24 cellular contexts compared by ENCODE assay signal in the genomic region with DNA sequence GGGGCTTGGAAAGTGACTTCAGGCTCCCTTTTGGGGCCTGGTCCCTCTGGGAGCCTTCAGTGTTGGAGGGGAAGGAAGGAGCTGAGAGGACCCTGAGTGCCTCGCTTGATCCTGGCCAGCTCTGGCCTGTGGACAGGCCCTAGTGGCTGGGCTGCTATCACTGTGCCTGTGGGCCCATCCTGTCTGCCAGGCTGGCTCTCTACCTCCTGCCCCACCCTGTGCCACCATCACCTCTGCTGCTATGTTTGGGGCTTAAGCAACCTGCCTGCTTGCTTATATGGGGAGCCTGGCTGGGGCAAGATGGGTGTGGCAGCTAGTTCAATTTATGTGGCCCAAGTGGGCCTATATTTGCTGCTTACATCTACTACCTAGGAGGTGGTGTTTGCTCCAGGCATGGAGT. TPM values are rescaled to one million over a fixed set of nuclear protein-coding genes. Genes with fewer than 3 reads are reported as not detected.
A peak's percentile ranks its signal among the peaks of the same experiment; 100 is the strongest.
DNase-seq lines count a peak whose midpoint lies in the region; ATAC-seq and TF ChIP-seq lines count a peak whose summit lies in the region.
"Had no signal": no experiment of that assay in that cellular context is flagged by ENCODE, and none has a peak within 500 bp of the region (broad histone marks: within the 10 kb centered on the region; RNA-seq: fewer than 3 reads in every experiment).

No MANE protein-coding gene starts in this region.

- POLR2A ChIA-PET in activated naive CD8-positive, alpha-beta T cell treated with anti-CD3 and anti-CD28 coated beads, Interleukin-2, amount 10 ng/mL, durations not matched to agents 7 days and 5 days (lab: Charles Lee): interaction anchor here (4.4 kb wide), 1 partner anchor 178 kb away, joined by 74 read pairs; a partner anchor contains a TSS
- POLR2A ChIA-PET in activated B cell treated with CpG ODN at 0.5 μM for 24 hours (lab: Charles Lee): no interaction called here

- H3K9me3 ChIP-seq in left lung (no peaks in the 10 kb centered on the region), SJCRH30 (replicated peaks) (no peaks in the 10 kb centered on the region)
- H3K9me3 ChIP-seq: gastroesophageal sphincter, right lobe of liver had no signal

- ATAC-seq in activated naive CD8-positive, alpha-beta T cell treated with anti-CD3 and anti-CD28 coated beads, Interleukin-2, amount 10 ng/mL, durations not matched to agents 7 days and 5 days (ENCODE audit: low read depth): no peak
- no peak for ATAC-seq in activated naive CD8-positive, alpha-beta T cell treated with anti-CD3 and anti-CD28 coated beads, Interleukin-2, amount 50 U/mL, for 24 hours
- ATAC-seq in activated B cell treated with CpG ODN at 0.5 μM for 24 hours (ENCODE audit: low read depth) (no peak), left lung (no peak)
- no peak for ATAC-seq in stimulated activated naive B cell treated with anti-CD40 and anti-IgM and Interleukin-4, amounts not matched to agents 10 μg/mL and 1 μg/mL and 100 μg/mL, for 72 hours (replicated peaks)
- ATAC-seq: activated T-cell treated with anti-CD3 and anti-CD28 coated beads, Interleukin-2, amount 50 U/mL, for 4 hours; gastroesophageal sphincter; HCT116; left ventricle myocardium superior; Panc1; right lobe of liver had no signal

- H3K36me3 ChIP-seq in left lung (peaks cover 0 to 40% of the 10 kb centered on the region in 2 donors), SJCRH30 (no peaks in the 10 kb centered on the region)
- H3K36me3 ChIP-seq: brain microvascular endothelial cell, neural progenitor cell had no signal

- no peak for DNase-seq in activated naive CD8-positive, alpha-beta T cell treated with anti-CD3 and anti-CD28 coated beads, Interleukin-2, amount 10 ng/mL, durations not matched to agents 7 days and 5 days
- no peak for DNase-seq in activated naive CD8-positive, alpha-beta T cell treated with anti-CD3 and anti-CD28 coated beads, Interleukin-2, amount 50 U/mL, for 24 hours
- DNase-seq in activated B cell treated with CpG ODN at 0.5 μM for 24 hours (no peak), immature natural killer cell (no peak), left lung (no peak), SJCRH30 (no peak), HCEC 1CT (no peak)
- DNase-seq in stimulated activated naive B cell treated with anti-CD40 and anti-IgM and Interleukin-4, amounts not matched to agents 10 μg/mL and 1 μg/mL and 100 μg/mL, for 72 hours: no peak
- DNase-seq: activated CD4-positive, alpha-beta T cell treated with anti-CD3 and anti-CD28 coated beads, Interleukin-2, amount 50 U/mL, for 48 hours; activated T-cell treated with anti-CD3 and anti-CD28 coated beads, Interleukin-2, amount 50 U/mL, for 4 hours; brain microvascular endothelial cell; hippocampal formation; Kasumi-1; left ventricle myocardium superior; NCI-H1694 treated with DMSO at 0.1 percent for 48 hours; NCI-H526 had no signal

- H3K4me3 Mint-ChIP-seq in activated naive CD8-positive, alpha-beta T cell treated with anti-CD3 and anti-CD28 coated beads, Interleukin-2, amount 10 ng/mL, durations not matched to agents 7 days and 5 days: no peak overlapping the region
- no peak overlapping the region for H3K4me3 Mint-ChIP-seq in activated naive CD8-positive, alpha-beta T cell treated with anti-CD3 and anti-CD28 coated beads, Interleukin-2, amount 50 U/mL, for 24 hours
- H3K4me3 Mint-ChIP-seq in activated B cell treated with CpG ODN at 0.5 μM for 24 hours: no peak overlapping the region
- H3K4me3 Mint-ChIP-seq in immature natural killer cell: no peak overlapping the region
- no peak overlapping the region for H3K4me3 Mint-ChIP-seq in stimulated activated naive B cell treated with anti-CD40 and anti-IgM and Interleukin-4, amounts not matched to agents 10 μg/mL and 1 μg/mL and 100 μg/mL, for 72 hours
- H3K4me3 Mint-ChIP-seq: activated T-cell treated with anti-CD3 and anti-CD28 coated beads, Interleukin-2, amount 50 U/mL, for 4 hours; neural progenitor cell; type B pancreatic cell had no signal

- H3K9me3 Mint-ChIP-seq in activated naive CD8-positive, alpha-beta T cell treated with anti-CD3 and anti-CD28 coated beads, Interleukin-2, amount 10 ng/mL, durations not matched to agents 7 days and 5 days: no peaks in the 10 kb centered on the region
- H3K9me3 Mint-ChIP-seq in activated naive CD8-positive, alpha-beta T cell treated with anti-CD3 and anti-CD28 coated beads, Interleukin-2, amount 50 U/mL, for 24 hours: no peaks in the 10 kb centered on the region
- H3K9me3 Mint-ChIP-seq in activated B cell treated with CpG ODN at 0.5 μM for 24 hours (no peaks in the 10 kb centered on the region), immature natural killer cell (peaks cover 0 to 5% (median 0%) of the 10 kb centered on the region in 6 donors)
- H3K9me3 Mint-ChIP-seq in stimulated activated naive B cell treated with anti-CD40 and anti-IgM and Interleukin-4, amounts not matched to agents 10 μg/mL and 1 μg/mL and 100 μg/mL, for 72 hours: no peaks in the 10 kb centered on the region
- H3K9me3 Mint-ChIP-seq: activated T-cell treated with anti-CD3 and anti-CD28 coated beads, Interleukin-2, amount 50 U/mL, for 4 hours; neural progenitor cell; type B pancreatic cell had no signal

- H3K27ac Mint-ChIP-seq in activated naive CD8-positive, alpha-beta T cell treated with anti-CD3 and anti-CD28 coated beads, Interleukin-2, amount 10 ng/mL, durations not matched to agents 7 days and 5 days: peak overlapping the region; percentile 45
- no peak overlapping the region for H3K27ac Mint-ChIP-seq in activated naive CD8-positive, alpha-beta T cell treated with anti-CD3 and anti-CD28 coated beads, Interleukin-2, amount 50 U/mL, for 24 hours
- H3K27ac Mint-ChIP-seq in activated B cell treated with CpG ODN at 0.5 μM for 24 hours (peak overlapping the region; percentile 30), immature natural killer cell (peak overlapping the region in 5 of 6 donors; percentile 62 to 79 (median 68))
- H3K27ac Mint-ChIP-seq in stimulated activated naive B cell treated with anti-CD40 and anti-IgM and Interleukin-4, amounts not matched to agents 10 μg/mL and 1 μg/mL and 100 μg/mL, for 72 hours: peak overlapping the region; percentile 14
- H3K27ac Mint-ChIP-seq: neural progenitor cell, type B pancreatic cell had no signal

- TF ChIP-seq CTCF in activated B cell treated with CpG ODN at 0.5 μM for 24 hours (IDR thresholded peaks at IDR 0.05) (no peak), left lung (IDR thresholded peaks at IDR 0.05) (no peak)

- H3K27me3 ChIP-seq in left lung (no peaks in the 10 kb centered on the region), SJCRH30 (no peaks in the 10 kb centered on the region)
- H3K27me3 ChIP-seq: brain microvascular endothelial cell, gastroesophageal sphincter, right lobe of liver had no signal

- peaks cover 33% of the 10 kb centered on the region for H3K36me3 Mint-ChIP-seq in activated naive CD8-positive, alpha-beta T cell treated with anti-CD3 and anti-CD28 coated beads, Interleukin-2, amount 10 ng/mL, durations not matched to agents 7 days and 5 days
- peaks cover 14% of the 10 kb centered on the region for H3K36me3 Mint-ChIP-seq in activated naive CD8-positive, alpha-beta T cell treated with anti-CD3 and anti-CD28 coated beads, Interleukin-2, amount 50 U/mL, for 24 hours (ENCODE audit: low read depth)
- H3K36me3 Mint-ChIP-seq in activated B cell treated with CpG ODN at 0.5 μM for 24 hours (ENCODE audit: low read depth) (peaks cover 34% of the 10 kb centered on the region), immature natural killer cell (peaks cover 4 to 18% (median 5%) of the 10 kb centered on the region in 3 donors)
- peaks cover 22 to 32% of the 10 kb centered on the region in 2 donors for H3K36me3 Mint-ChIP-seq in stimulated activated naive B cell treated with anti-CD40 and anti-IgM and Interleukin-4, amounts not matched to agents 10 μg/mL and 1 μg/mL and 100 μg/mL, for 72 hours
- H3K36me3 Mint-ChIP-seq: neural progenitor cell had no signal

- no peak overlapping the region for H3K4me3 ChIP-seq in left lung
- no peak overlapping the region for H3K4me3 ChIP-seq in SJCRH30
- H3K4me3 ChIP-seq: gastroesophageal sphincter, neural progenitor cell, right lobe of liver had no signal

- H3K27ac ChIP-seq in left lung (no peak overlapping the region), SJCRH30 (no peak overlapping the region)
- H3K27ac ChIP-seq: brain microvascular endothelial cell, gastroesophageal sphincter, HL-60, neural progenitor cell, right lobe of liver had no signal

- H3K27me3 Mint-ChIP-seq in activated naive CD8-positive, alpha-beta T cell treated with anti-CD3 and anti-CD28 coated beads, Interleukin-2, amount 10 ng/mL, durations not matched to agents 7 days and 5 days: no peaks in the 10 kb centered on the region
- H3K27me3 Mint-ChIP-seq in activated naive CD8-positive, alpha-beta T cell treated with anti-CD3 and anti-CD28 coated beads, Interleukin-2, amount 50 U/mL, for 24 hours: no peaks in the 10 kb centered on the region
- no peaks in the 10 kb centered on the region for H3K27me3 Mint-ChIP-seq in activated B cell treated with CpG ODN at 0.5 μM for 24 hours
- H3K27me3 Mint-ChIP-seq in immature natural killer cell (ENCODE audit: low read depth in 3 of 3): peaks cover 0 to 3% (median 2%) of the 10 kb centered on the region in 3 donors
- no peaks in the 10 kb centered on the region for H3K27me3 Mint-ChIP-seq in stimulated activated naive B cell treated with anti-CD40 and anti-IgM and Interleukin-4, amounts not matched to agents 10 μg/mL and 1 μg/mL and 100 μg/mL, for 72 hours
- H3K27me3 Mint-ChIP-seq: type B pancreatic cell had no signal

- H3K4me1 Mint-ChIP-seq in activated naive CD8-positive, alpha-beta T cell treated with anti-CD3 and anti-CD28 coated beads, Interleukin-2, amount 10 ng/mL, durations not matched to agents 7 days and 5 days: peaks cover 68% of the 10 kb centered on the region
- peaks cover 92% of the 10 kb centered on the region for H3K4me1 Mint-ChIP-seq in activated naive CD8-positive, alpha-beta T cell treated with anti-CD3 and anti-CD28 coated beads, Interleukin-2, amount 50 U/mL, for 24 hours
- H3K4me1 Mint-ChIP-seq in activated B cell treated with CpG ODN at 0.5 μM for 24 hours (peaks cover 83% of the 10 kb centered on the region), immature natural killer cell (peaks cover 86 to 92% of the 10 kb centered on the region in 2 donors)
- H3K4me1 Mint-ChIP-seq in stimulated activated naive B cell treated with anti-CD40 and anti-IgM and Interleukin-4, amounts not matched to agents 10 μg/mL and 1 μg/mL and 100 μg/mL, for 72 hours: peaks cover 59 to 88% of the 10 kb centered on the region in 2 donors

- H3K4me1 ChIP-seq in left lung: peaks cover 16 to 47% of the 10 kb centered on the region in 2 donors
- no peaks in the 10 kb centered on the region for H3K4me1 ChIP-seq in SJCRH30
- H3K4me1 ChIP-seq: neural progenitor cell had no signal

- CTCF ChIA-PET in activated B cell treated with CpG ODN at 0.5 μM for 24 hours (lab: Charles Lee): no interaction called here

- intact Hi-C loops in activated B cell treated with CpG ODN at 0.5 μM for 24 hours (cut with micrococcal nuclease) (no loop called here), left lung (cut with DNase I) (no loop called here)

RNA-seq across cellular contexts. Expression of a gene that starts 7.1 kb away (rescaled TPM):
- 10 to 100 TPM; 49.3 to 49.8 TPM for total RNA-seq in activated naive CD8-positive, alpha-beta T cell treated with anti-CD3 and anti-CD28 coated beads, Interleukin-2, amount 10 ng/mL, durations not matched to agents 7 days and 5 days
- total RNA-seq in activated B cell treated with CpG ODN at 0.5 μM for 24 hours (24.1 and 24.4 TPM in 2 replicates), left lung (10 to 100 TPM; 48.7 to 50.4 TPM)
- polyA plus RNA-seq in immature natural killer cell: 100 to 1,000 TPM; 101 to 155 (median 131) TPM
- total RNA-seq in SJCRH30 (2014; rRNA removed; shearing (Covaris generic)): 34.7 and 35.0 TPM in 2 replicates

RNA-seq across cellular contexts. Expression of a gene that starts 28.7 kb away (rescaled TPM):
- total RNA-seq in activated naive CD8-positive, alpha-beta T cell treated with anti-CD3 and anti-CD28 coated beads, Interleukin-2, amount 10 ng/mL, durations not matched to agents 7 days and 5 days: 1 to 10 TPM; 1.4 to 2.2 TPM
- total RNA-seq in activated B cell treated with CpG ODN at 0.5 μM for 24 hours (0.58 and 1.4 TPM in 2 replicates), left lung (under 1 TPM; 0.21 to 0.61 TPM)
- polyA plus RNA-seq in immature natural killer cell: not detected
- total RNA-seq in SJCRH30 (2014; rRNA removed; shearing (Covaris generic)): 0.16 and 0.30 TPM in 2 replicates
- total RNA-seq: G401 had no signal
